9 cellular contexts compared by ENCODE assay signal in genomic region chrX:134761788-134762187, GRCh38. TPM values are rescaled to one million over a fixed set of nuclear protein-coding genes. Genes with fewer than 3 reads are reported as not detected.
DNase-seq lines count a peak whose midpoint lies in the region; TF ChIP-seq lines count a peak whose summit lies in the region.
"Had no signal": no experiment of that assay in that cellular context is flagged by ENCODE, and none has a peak within 500 bp of the region (broad histone marks: within the 10 kb centered on the region; RNA-seq: fewer than 3 reads in every experiment).

No MANE protein-coding gene starts in this region.

- CTCF ChIA-PET in AG04450 (lab: Charles Lee): no interaction called here

- peak; percentile 25 for TF ChIP-seq CTCF in AG04450 (IDR thresholded peaks at IDR 0.05; ENCODE audit: low read depth, low read length)
- TF ChIP-seq CTCF in GM10266 (IDR thresholded peaks at IDR 0.05; ENCODE audit: control insufficient read depth, insufficient read depth, low read depth, missing control alignments): peak; percentile 20

- H3K4me3 ChIP-seq in AG04450 (ENCODE audit: low read depth, low read length): no peak overlapping the region

- POLR2A ChIA-PET in AG04450 (lab: Yijun Ruan, JAX): no interaction called here

- H3K9me3 Mint-ChIP-seq in immature natural killer cell: no peaks in the 10 kb centered on the region

- no peak for TF ChIP-seq POLR2A in erythroblast (IDR thresholded peaks at IDR 0.05; ENCODE audit: low read length)

- no peak overlapping the region for H3K27ac ChIP-seq in AG04450 (ENCODE audit: low read depth, low read length)

- DNase-seq in AG04450 (ENCODE audit: low read depth, low spot score): no peak
- DNase-seq in GM10266 (ENCODE audit: extremely low spot score): peak; percentile 7
- peak; percentile 56 for DNase-seq in NCI-H69 (lab: John Stamatoyannopoulos, UW)
- peak; percentile 14 to 34 for DNase-seq in erythroblast (lab: John Stamatoyannopoulos, UW)
- DNase-seq in effector CD4-positive, alpha-beta T cell: no peak
- DNase-seq in stimulated activated naive CD4-positive, alpha-beta T cell (lab: John Stamatoyannopoulos, UW): no peak
- DNase-seq in immature natural killer cell: no peak
- no peak for DNase-seq in SK-N-DZ (ENCODE audit: low spot score)
- DNase-seq: stimulated activated CD4-positive, alpha-beta T cell treated with anti-CD3 and anti-CD28 coated beads, Interleukin-12 subunit alpha, Interleukin-12 subunit beta, amount 100 ng/mL, for 4 hours had no signal

- no peaks in the 10 kb centered on the region for H3K9me3 ChIP-seq in AG04450 (ENCODE audit: control insufficient read depth, insufficient read depth, low read length)

- H3K36me3 Mint-ChIP-seq in immature natural killer cell: no peaks in the 10 kb centered on the region

- no peaks in the 10 kb centered on the region for H3K27me3 ChIP-seq in AG04450 (ENCODE audit: control insufficient read depth, insufficient read depth, low read length)

- H3K27ac Mint-ChIP-seq in immature natural killer cell: no peak overlapping the region

- H3K4me3 Mint-ChIP-seq in immature natural killer cell: no peak overlapping the region

- peaks cover 0 to 5% (median 0%) of the 10 kb centered on the region in 3 donors for H3K27me3 Mint-ChIP-seq in immature natural killer cell (ENCODE audit: low read depth in 3 of 3)

- H3K4me1 Mint-ChIP-seq in immature natural killer cell: no peaks in the 10 kb centered on the region

RNA-seq across cellular contexts. Expression of gene PABIR2, which starts 35.2 kb away (rescaled TPM):
- 20.1 and 21.6 TPM in 2 replicates for polyA plus RNA-seq in AG04450 (2011; rRNA removed)
- polyA minus RNA-seq in AG04450 (2011; rRNA and poly(A)+ RNA removed): 11.8 and 13.9 TPM in 2 replicates
- polyA plus RNA-seq in immature natural killer cell: 1 to 10 TPM; 4.4 to 6.7 (median 5.0) TPM
- 30.5 and 34.1 TPM in 2 replicates for polyA plus RNA-seq in SK-N-DZ (2014; cell fraction: cytosol; rRNA removed)
- polyA plus RNA-seq in SK-N-DZ (2014; cell fraction: nucleus; rRNA removed): 42.9 and 79.1 TPM in 2 replicates

Comparison
In these comparisons a context has a peak if more than half of its experiments do, and no peak if none do; other contexts are left out.
1. DNase-seq: peak in GM10266 (single experiment), NCI-H69 (single experiment) and erythroblast (2 of 2); none in AG04450 (single experiment), effector CD4-positive, alpha-beta T cell (single experiment), stimulated activated naive CD4-positive, alpha-beta T cell (0 of 6), immature natural killer cell (0 of 3) and SK-N-DZ (single experiment).